ENCODE assay signal across 10 cellular contexts in the genomic region with DNA sequence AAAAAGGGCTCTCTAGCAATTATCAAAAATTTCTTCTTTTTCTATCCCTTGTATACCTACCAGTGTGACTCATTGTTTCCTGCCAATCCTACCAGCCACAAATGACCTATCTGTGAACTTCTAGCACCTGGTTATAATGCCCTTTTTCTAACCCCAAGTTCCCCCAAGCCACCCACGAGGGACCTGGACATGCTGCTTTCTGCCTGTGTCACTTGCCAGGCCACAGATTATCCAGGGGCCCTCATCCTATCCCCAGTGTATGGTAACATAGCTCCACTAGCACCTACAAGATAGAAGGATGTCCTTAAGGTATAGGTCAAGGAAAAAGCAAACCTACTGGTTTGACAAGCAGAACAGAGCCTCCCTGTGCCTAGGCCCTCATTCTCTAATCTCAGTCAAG. TPM values are rescaled to one million over a fixed set of nuclear protein-coding genes. Genes with fewer than 3 reads are reported as not detected.
A peak's percentile ranks its signal among the peaks of the same experiment; 100 is the strongest.
DNase-seq lines count a peak whose midpoint lies in the region; ATAC-seq, FAIRE-seq and TF ChIP-seq lines count a peak whose summit lies in the region.
"Had no signal": no experiment of that assay in that cellular context is flagged by ENCODE, and none has a peak within 500 bp of the region (broad histone marks: within the 10 kb centered on the region; RNA-seq: fewer than 3 reads in every experiment).

No MANE protein-coding gene starts in this region.

- no peaks in the 10 kb centered on the region for H3K27me3 Mint-ChIP-seq in activated T-cell treated with anti-CD3 and anti-CD28 coated beads, Interleukin-2, amount 50 U/mL, for 24 hours
- no peaks in the 10 kb centered on the region for H3K27me3 Mint-ChIP-seq in natural killer cell (ENCODE audit: low read depth in 2 of 2)

- peaks cover 40% of the 10 kb centered on the region for H3K4me1 Mint-ChIP-seq in activated T-cell treated with anti-CD3 and anti-CD28 coated beads, Interleukin-2, amount 50 U/mL, for 24 hours (ENCODE audit: low read depth)
- peaks cover 0 to 3% of the 10 kb centered on the region in 2 donors for H3K4me1 Mint-ChIP-seq in natural killer cell

- H3K4me3 Mint-ChIP-seq in activated T-cell treated with anti-CD3 and anti-CD28 coated beads, Interleukin-2, amount 50 U/mL, for 24 hours, result no peak overlapping the region
- peak overlapping the region; percentile 43 for H3K4me3 Mint-ChIP-seq in natural killer cell

- peaks cover 11% of the 10 kb centered on the region for H3K9me3 Mint-ChIP-seq in activated T-cell treated with anti-CD3 and anti-CD28 coated beads, Interleukin-2, amount 50 U/mL, for 24 hours
- no peaks in the 10 kb centered on the region for H3K9me3 Mint-ChIP-seq in natural killer cell

- ATAC-seq in HG03442 (IDR thresholded peaks at IDR 0.05; ENCODE audit: unreplicated experiment) (peak; percentile 48), natural killer cell (peak in 2 of 3 donors; percentile 42 to 60)

- intact Hi-C loops in natural killer cell (cut with micrococcal nuclease), result loop anchor here (1.0 to 2.0 kb wide), 3 partner anchors 12 to 28 kb away; no protein-coding TSS in a partner anchor

- TF ChIP-seq CTCF in natural killer cell (IDR thresholded peaks at IDR 0.05), result no peak

- H3K36me3 Mint-ChIP-seq in activated T-cell treated with anti-CD3 and anti-CD28 coated beads, Interleukin-2, amount 50 U/mL, for 24 hours (ENCODE audit: low read depth), result peaks cover 37% of the 10 kb centered on the region
- no peaks in the 10 kb centered on the region for H3K36me3 Mint-ChIP-seq in natural killer cell

- peak overlapping the region; percentile 88 for H3K27ac Mint-ChIP-seq in activated T-cell treated with anti-CD3 and anti-CD28 coated beads, Interleukin-2, amount 50 U/mL, for 24 hours
- no peak overlapping the region for H3K27ac Mint-ChIP-seq in natural killer cell

- peak; percentile 77 for FAIRE-seq in GM18507 (lab: Jason Lieb, UNC)

- DNase-seq in GM18507 (ENCODE audit: extremely low spot score, insufficient read length, low read depth) (no peak), natural killer cell (peak; percentile 35), SHP77 (lab: John Stamatoyannopoulos, UW) (no peak), NCI-H345 treated with DMSO at 0.1 percent for 48 hours (lab: John Stamatoyannopoulos, UW; ENCODE audit: unreplicated experiment) (no peak), foreskin melanocyte (no peak), globus pallidus (ENCODE audit: low spot score) (no peak)
- no peak for DNase-seq in activated T-cell treated with anti-CD3 and anti-CD28 coated beads, Interleukin-2, amount 50 U/mL, for 24 hours
- DNase-seq: heart right ventricle, Kasumi-1 had no signal

RNA-seq across cellular contexts. Expression of a gene that starts 26.8 kb away (rescaled TPM):
- 100 to 1,000 TPM; 174 to 249 (median 204) TPM for total RNA-seq in natural killer cell
